20 cellular contexts compared by ENCODE assay signal in the genomic region with DNA sequence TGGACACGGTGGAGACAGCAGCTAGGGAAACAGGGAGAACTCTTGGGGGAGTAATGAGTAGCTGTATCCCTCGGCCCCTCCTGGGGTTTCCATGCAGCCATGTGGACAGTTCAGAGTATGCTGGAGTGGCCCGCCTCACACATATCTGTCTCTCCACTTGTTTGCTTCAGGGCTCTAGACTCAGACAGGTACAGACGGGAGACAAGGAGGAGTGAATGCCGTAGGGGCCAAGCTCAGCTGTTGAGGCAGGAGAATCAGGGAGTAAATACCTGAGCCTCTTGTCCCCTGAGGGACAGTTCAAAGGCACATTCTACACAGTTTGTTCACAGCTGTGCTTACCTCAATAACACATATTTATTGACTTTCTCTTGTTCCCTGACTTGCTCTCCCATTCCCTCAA.
"Had no signal": no experiment of that assay in that cellular context is flagged by ENCODE, and none has a peak within 500 bp of the region (broad histone marks: within the 10 kb centered on the region; RNA-seq: fewer than 3 reads in every experiment).

No MANE protein-coding gene starts in this region.

- H3K27me3 ChIP-seq: heart right ventricle, ovary had no signal

- H3K9me3 ChIP-seq: heart right ventricle, lower lobe of right lung, ovary, psoas muscle, thoracic aorta had no signal

- DNase-seq: activated CD8-positive, alpha-beta memory T cell treated with anti-CD3 and anti-CD28 coated beads, Interleukin-2, amount 50 U/mL, for 4 hours; activated T-cell treated with anti-CD3 and anti-CD28 coated beads, Interleukin-2, amount 50 U/mL, for 24 hours; central memory CD4-positive, alpha-beta T cell; effector memory CD4-positive, alpha-beta T cell; heart right ventricle; kidney; lower lobe of right lung; naive thymus-derived CD8-positive, alpha-beta T cell; ovary; psoas muscle; right cardiac atrium; stimulated activated CD4-positive, alpha-beta T cell treated with anti-CD3 and anti-CD28 coated beads, Interleukin-2, amount 100 ng/mL, for 24 hours; stimulated activated naive B cell treated with anti-CD40 and anti-IgM and Interleukin-4, amounts not matched to agents 10 μg/mL and 1 μg/mL and 100 μg/mL, for 72 hours; T1000 had no signal

- H3K27ac Mint-ChIP-seq: activated naive CD4-positive, alpha-beta T cell treated with anti-CD3 and anti-CD28 coated beads, Interleukin-2, amount 50 U/mL, for 72 hours; activated T-cell treated with anti-CD3 and anti-CD28 coated beads, Interleukin-2, amount 50 U/mL, for 24 hours; activated T-helper 17 cell treated with anti-CD3 and anti-CD28 coated beads, Interleukin-2, amount 50 U/mL, for 72 hours; naive thymus-derived CD8-positive, alpha-beta T cell; stimulated activated naive B cell treated with anti-CD40 and anti-IgM and Interleukin-4, amounts not matched to agents 10 μg/mL and 1 μg/mL and 100 μg/mL, for 72 hours; T-helper 1 cell treated with Interleukin-12 subunit alpha and Interleukin-12 subunit beta and Interleukin-4 antibody, amounts not matched to agents 30 μg/mL and 1 μg/mL, for 36 hours; WTC11 had no signal

- H3K9me3 Mint-ChIP-seq: activated naive CD4-positive, alpha-beta T cell treated with anti-CD3 and anti-CD28 coated beads, Interleukin-2, amount 50 U/mL, for 72 hours; activated T-cell treated with anti-CD3 and anti-CD28 coated beads, Interleukin-2, amount 50 U/mL, for 24 hours; activated T-helper 17 cell treated with anti-CD3 and anti-CD28 coated beads, Interleukin-2, amount 50 U/mL, for 72 hours had no signal

- H3K4me1 Mint-ChIP-seq: activated T-helper 17 cell treated with anti-CD3 and anti-CD28 coated beads, Interleukin-2, amount 50 U/mL, for 72 hours; naive thymus-derived CD8-positive, alpha-beta T cell; stimulated activated naive B cell treated with anti-CD40 and anti-IgM and Interleukin-4, amounts not matched to agents 10 μg/mL and 1 μg/mL and 100 μg/mL, for 72 hours had no signal

- ATAC-seq: activated naive CD4-positive, alpha-beta T cell treated with anti-CD3 and anti-CD28 coated beads, Interleukin-2, amount 50 U/mL, for 72 hours; activated T-helper 17 cell treated with anti-CD3 and anti-CD28 coated beads, Interleukin-2, amount 50 U/mL, for 72 hours; lower lobe of right lung; naive thymus-derived CD8-positive, alpha-beta T cell; psoas muscle; right cardiac atrium; stimulated activated naive B cell treated with anti-CD40 and anti-IgM and Interleukin-4, amounts not matched to agents 10 μg/mL and 1 μg/mL and 100 μg/mL, for 72 hours; WTC11 had no signal

- H3K4me3 ChIP-seq: heart right ventricle, lower lobe of right lung, ovary, psoas muscle, skin epidermis, thoracic aorta had no signal

- H3K27ac ChIP-seq: heart right ventricle, lower lobe of right lung, ovary, psoas muscle, thoracic aorta had no signal

- H3K27me3 Mint-ChIP-seq: activated T-cell treated with anti-CD3 and anti-CD28 coated beads, Interleukin-2, amount 50 U/mL, for 24 hours; activated T-helper 17 cell treated with anti-CD3 and anti-CD28 coated beads, Interleukin-2, amount 50 U/mL, for 72 hours had no signal

- H3K4me3 Mint-ChIP-seq: activated T-cell treated with anti-CD3 and anti-CD28 coated beads, Interleukin-2, amount 50 U/mL, for 24 hours; activated T-helper 17 cell treated with anti-CD3 and anti-CD28 coated beads, Interleukin-2, amount 50 U/mL, for 72 hours; naive thymus-derived CD8-positive, alpha-beta T cell; stimulated activated naive B cell treated with anti-CD40 and anti-IgM and Interleukin-4, amounts not matched to agents 10 μg/mL and 1 μg/mL and 100 μg/mL, for 72 hours; T-helper 1 cell treated with Interleukin-12 subunit alpha and Interleukin-12 subunit beta and Interleukin-4 antibody, amounts not matched to agents 30 μg/mL and 1 μg/mL, for 36 hours; WTC11 had no signal

- H3K36me3 ChIP-seq: heart right ventricle, lower lobe of right lung, ovary, thoracic aorta had no signal

- H3K36me3 Mint-ChIP-seq: stimulated activated naive B cell treated with anti-CD40 and anti-IgM and Interleukin-4, amounts not matched to agents 10 μg/mL and 1 μg/mL and 100 μg/mL, for 72 hours; WTC11 had no signal

- H3K4me1 ChIP-seq: heart right ventricle, lower lobe of right lung, psoas muscle had no signal
